Comparison of ENCODE assay signal across 38 cellular contexts in genomic region chr1:39791838-39792237, GRCh38. TPM values are rescaled to one million over a fixed set of nuclear protein-coding genes. Genes with fewer than 3 reads are reported as not detected.
DNase-seq lines count a peak whose midpoint lies in the region; ATAC-seq, FAIRE-seq and TF ChIP-seq lines count a peak whose summit lies in the region.
"Had no signal": no experiment of that assay in that cellular context is flagged by ENCODE, and none has a peak within 500 bp of the region (broad histone marks: within the 10 kb centered on the region; RNA-seq: fewer than 3 reads in every experiment).

No MANE protein-coding gene starts in this region.

- H3K9me3 ChIP-seq in A549: no peaks in the 10 kb centered on the region
- H3K9me3 ChIP-seq in HEK293 (ENCODE audit: control insufficient read depth, insufficient read depth, low read depth, low read length): no peaks in the 10 kb centered on the region
- no peaks in the 10 kb centered on the region for H3K9me3 ChIP-seq in kidney (ENCODE audit: control insufficient read depth in 1 of 2, low read length in 2 of 2)
- H3K9me3 ChIP-seq: BE2C; BLaER1; BLaER1 treated with 17β-estradiol and CSF1 and Interleukin-3, amounts not matched to agents 10 nM and 100 nM; Caco-2 had no signal

- POLR2A ChIA-PET in A549 (lab: Yijun Ruan, JAX) (no interaction called here), HEK293 (lab: Yijun Ruan, JAX) (no interaction called here)

- H3K4me1 ChIP-seq in A549: peaks cover 5% of the 10 kb centered on the region; the same call in 1 of the 3 replicates
- H3K4me1 ChIP-seq in HEK293 (ENCODE audit: control insufficient read depth, insufficient read depth, low read length): no peaks in the 10 kb centered on the region
- H3K4me1 ChIP-seq in kidney (ENCODE audit: control insufficient read depth in 1 of 2, insufficient read depth in 1 of 2, low read depth in 1 of 2, low read length in 2 of 2): peaks cover 0 to 2% of the 10 kb centered on the region in 2 donors
- H3K4me1 ChIP-seq: BE2C had no signal

- intact Hi-C loops in natural killer cell (cut with micrococcal nuclease) (no loop called here), kidney (cut with DNase I) (no loop called here)

- no peak for TF ChIP-seq RAD21 in A549 (conservative IDR thresholded peaks at IDR 0.05 in 1 of 2, IDR thresholded peaks at IDR 0.05 in 1 of 2)

- no peak overlapping the region for H3K9ac ChIP-seq in kidney (ENCODE audit: low read length in 2 of 2)
- H3K9ac ChIP-seq: BLaER1; BLaER1 treated with 17β-estradiol and CSF1 and Interleukin-3, amounts not matched to agents 10 nM and 100 nM had no signal

- H3K36me3 ChIP-seq in HEK293 (ENCODE audit: control insufficient read depth in 2 of 2, insufficient read depth in 1 of 2, low read length in 2 of 2) (no peaks in the 10 kb centered on the region), kidney (ENCODE audit: control insufficient read depth in 1 of 2, insufficient read depth in 2 of 2, low read length in 2 of 2) (no peaks in the 10 kb centered on the region)
- H3K36me3 ChIP-seq: BE2C; BLaER1; BLaER1 treated with 17β-estradiol and CSF1 and Interleukin-3, amounts not matched to agents 10 nM and 100 nM had no signal

- FAIRE-seq in A549 (lab: Jason Lieb, UNC): no peak
- FAIRE-seq in kidney (lab: Jason Lieb, UNC): no peak
- FAIRE-seq: A204.1, D721Med had no signal

- peaks cover 5 to 13% of the 10 kb centered on the region in 2 donors for H3K4me1 Mint-ChIP-seq in natural killer cell
- H3K4me1 Mint-ChIP-seq in natural killer cell treated with Interleukin-12 subunit alpha and Interleukin-12 subunit beta and Interleukin-15 and Interleukin-18, amount 100 ng/mL, for 72 hours (ENCODE audit: low read depth in 2 of 2): peaks cover 0 to 3% of the 10 kb centered on the region in 2 donors

- no peaks in the 10 kb centered on the region for H3K9me3 Mint-ChIP-seq in natural killer cell
- no peaks in the 10 kb centered on the region for H3K9me3 Mint-ChIP-seq in natural killer cell treated with Interleukin-12 subunit alpha and Interleukin-12 subunit beta and Interleukin-15 and Interleukin-18, amount 100 ng/mL, for 72 hours
- H3K9me3 Mint-ChIP-seq: CD4-positive, alpha-beta memory T cell; CD4-positive, alpha-beta T cell; CD4-positive, CD25-positive, alpha-beta regulatory T cell; CD8-positive, alpha-beta memory T cell; CD8-positive, alpha-beta T cell had no signal

- TF ChIP-seq CTCF in natural killer cell (IDR thresholded peaks at IDR 0.05) (no peak), A549 (IDR thresholded peaks at IDR 0.05) (no peak), HEK293 (tag by site-specific recombination; IDR thresholded peaks at IDR 0.05) (no peak), kidney (IDR thresholded peaks at IDR 0.05; ENCODE audit: borderline replicate concordance, extremely low read depth, insufficient read depth) (no peak)

- TF ChIP-seq EP300 in A549 (IDR thresholded peaks at IDR 0.05): no peak

- TF ChIP-seq POLR2A in A549 (IDR thresholded peaks at IDR 0.05; ENCODE audit: low read length): no peak

- H3K4me3 ChIP-seq in A549 (no peak overlapping the region), HEK293 (ENCODE audit: low read depth, low read length) (no peak overlapping the region), kidney (ENCODE audit: low read length in 2 of 2) (no peak overlapping the region)
- H3K4me3 ChIP-seq: BLaER1; BLaER1 treated with 17β-estradiol and CSF1 and Interleukin-3, amounts not matched to agents 10 nM and 100 nM had no signal

- H3K27ac ChIP-seq in A549 (no peak overlapping the region), HEK293 (ENCODE audit: extremely low read depth, low read depth, low read length) (no peak overlapping the region), kidney (ENCODE audit: low read depth in 2 of 2, low read length in 2 of 2) (no peak overlapping the region)
- H3K27ac ChIP-seq: 22Rv1; BLaER1; BLaER1 treated with 17β-estradiol and CSF1 and Interleukin-3, amounts not matched to agents 10 nM and 100 nM; C4-2B had no signal

- H3K36me3 Mint-ChIP-seq in natural killer cell: no peaks in the 10 kb centered on the region
- no peaks in the 10 kb centered on the region for H3K36me3 Mint-ChIP-seq in natural killer cell treated with Interleukin-12 subunit alpha and Interleukin-12 subunit beta and Interleukin-15 and Interleukin-18, amount 100 ng/mL, for 72 hours
- H3K36me3 Mint-ChIP-seq: CD4-positive, alpha-beta memory T cell; CD4-positive, CD25-positive, alpha-beta regulatory T cell; CD8-positive, alpha-beta memory T cell; CD8-positive, alpha-beta T cell had no signal

- no peak overlapping the region for H3K27ac Mint-ChIP-seq in natural killer cell
- no peak overlapping the region for H3K27ac Mint-ChIP-seq in natural killer cell treated with Interleukin-12 subunit alpha and Interleukin-12 subunit beta and Interleukin-15 and Interleukin-18, amount 100 ng/mL, for 72 hours
- H3K27ac Mint-ChIP-seq: CD4-positive, alpha-beta T cell; CD4-positive, CD25-positive, alpha-beta regulatory T cell; CD8-positive, alpha-beta T cell had no signal

- no peak for DNase-seq in natural killer cell
- DNase-seq in natural killer cell treated with Interleukin-12 subunit alpha and Interleukin-12 subunit beta and Interleukin-15 and Interleukin-18, amount 100 ng/mL, for 72 hours (ENCODE audit: low spot score): no peak
- DNase-seq in A549 (ENCODE audit: low read depth in 1 of 2, low spot score in 1 of 2): no peak
- DNase-seq in kidney: peak; percentile 36
- DNase-seq in NCI-H2029 treated with DMSO at 0.1 percent for 48 hours (lab: John Stamatoyannopoulos, UW): no peak
- DNase-seq: 8988T; ACHN; AML-193; BE2C; C1 segment of cervical spinal cord; Caco-2; Calu3; CD4-positive, alpha-beta memory T cell; CD4-positive, alpha-beta T cell; CD4-positive, CD25-positive, alpha-beta regulatory T cell; CD8-positive, alpha-beta memory T cell; CD8-positive, alpha-beta T cell; COR-L47; DMS 273 treated with DMSO at 0.1 percent for 48 hours; DMS153; DMS53; DMS79; DMS79 treated with DMSO at 0.1 percent for 48 hours; DND-41; EL had no signal

- H3K4me2 ChIP-seq in A549: no peak overlapping the region
- H3K4me2 ChIP-seq: BLaER1 had no signal

- CTCF ChIA-PET in A549 (lab: Yijun Ruan, JAX): interaction anchor here (0.6 kb wide), 1 partner anchor 9 kb away, joined by 3 read pairs; no protein-coding TSS in a partner anchor
- CTCF ChIA-PET in HEK293 (lab: Yijun Ruan, JAX): no interaction called here

- WGBS in A549 (ENCODE audit: missing lambda C conversion rate): 89% methylated on average over 2 of the region's 2 CpGs

- peak overlapping the region; percentile 28 for H3K4me3 Mint-ChIP-seq in natural killer cell
- H3K4me3 Mint-ChIP-seq in natural killer cell treated with Interleukin-12 subunit alpha and Interleukin-12 subunit beta and Interleukin-15 and Interleukin-18, amount 100 ng/mL, for 72 hours: no peak overlapping the region
- H3K4me3 Mint-ChIP-seq: B cell; CD4-positive, alpha-beta memory T cell; CD4-positive, alpha-beta T cell; CD8-positive, alpha-beta T cell had no signal

- ATAC-seq in natural killer cell (no peak), A549 (no peak), GM18861 (IDR thresholded peaks at IDR 0.05; ENCODE audit: unreplicated experiment) (no peak), HG02642 (IDR thresholded peaks at IDR 0.05; ENCODE audit: poor library complexity, unreplicated experiment) (no peak)
- ATAC-seq in natural killer cell treated with Interleukin-12 subunit alpha and Interleukin-12 subunit beta and Interleukin-15 and Interleukin-18, amount 100 ng/mL, for 72 hours: no peak
- ATAC-seq: CD8-positive, alpha-beta T cell had no signal

- H3K27me3 Mint-ChIP-seq in natural killer cell (ENCODE audit: low read depth in 2 of 2): no peaks in the 10 kb centered on the region
- H3K27me3 Mint-ChIP-seq in natural killer cell treated with Interleukin-12 subunit alpha and Interleukin-12 subunit beta and Interleukin-15 and Interleukin-18, amount 100 ng/mL, for 72 hours: no peaks in the 10 kb centered on the region

TF ChIP-seq in HEK293, 187 proteins besides CTCF, POLR2A, EP300 and RAD21 (continues in another document):
- TF ChIP-seq ZBTB8A (tag by site-specific recombination; IDR thresholded peaks at IDR 0.05): peak; percentile 34; the same call in 1 of the 2 replicates
- TF ChIP-seq ZNF292 (tag by site-specific recombination; IDR thresholded peaks at IDR 0.05; ENCODE audit: borderline replicate concordance, low read depth): 0 out of 2 replicates have a peak, but pooled peaks have one; percentile 18
- peak; percentile 51 for TF ChIP-seq ZNF623 (tag by site-specific recombination; IDR thresholded peaks at IDR 0.05)

RNA-seq across cellular contexts. Expression of gene BMP8B, which starts 3.2 kb away (rescaled TPM):
- total RNA-seq in natural killer cell (1 to 10 TPM; 2.8 to 4.3 (median 3.6) TPM), kidney (4.9 TPM)
- total RNA-seq in natural killer cell treated with Interleukin-12 subunit alpha and Interleukin-12 subunit beta and Interleukin-15 and Interleukin-18, amount 100 ng/mL, for 72 hours: 1 to 10 TPM in 1 of 2 donors, under 1 TPM in 1; 0.84 to 1.8 TPM
- polyA plus RNA-seq in A549 (2011; rRNA removed) (3.1 and 3.4 TPM in 2 replicates), A549 (2017; fragmentation: RNase III; extraction: RNeasy Plus Mini Kit Qiagen cat#74134 plus additional on column Dnase treatment) (2.3 to 2.7 TPM (median 2.5 TPM) in 3 replicates), kidney (ENCODE audit: insufficient read depth, low read depth, low replicate concordance) (0.34 TPM)
- polyA plus RNA-seq in A549 (2012; cell fraction: cytosol; rRNA removed): 3.2 and 4.2 TPM in 2 replicates
- polyA plus RNA-seq in A549 (2012; cell fraction: nucleus; rRNA removed): 3.1 and 4.1 TPM in 2 replicates
- 2.6 and 3.2 TPM in 2 replicates for polyA minus RNA-seq in A549 (2011; rRNA and poly(A)+ RNA removed)
- polyA plus RNA-seq: AG04450 had no signal

RNA-seq across cellular contexts. Expression of gene OXCT2, which starts 20.7 kb away (rescaled TPM):
- total RNA-seq in natural killer cell (1 to 10 TPM in 2 of 3 donors, under 1 TPM in 1; 0.42 to 2.2 (median 1.9) TPM), kidney (0.98 TPM)
- total RNA-seq in natural killer cell treated with Interleukin-12 subunit alpha and Interleukin-12 subunit beta and Interleukin-15 and Interleukin-18, amount 100 ng/mL, for 72 hours: under 1 TPM; 0.47 to 0.59 TPM
- polyA plus RNA-seq in A549 (2011; rRNA removed) (0.21 and 0.36 TPM in 2 replicates), A549 (2017; fragmentation: RNase III; extraction: RNeasy Plus Mini Kit Qiagen cat#74134 plus additional on column Dnase treatment) (0.23 to 0.41 TPM (median 0.33 TPM) in 3 replicates), kidney (ENCODE audit: insufficient read depth, low read depth, low replicate concordance) (0.32 TPM)
- polyA plus RNA-seq in A549 (2012; cell fraction: cytosol; rRNA removed): 0.52 and 0.67 TPM in 2 replicates
- polyA plus RNA-seq in A549 (2012; cell fraction: nucleus; rRNA removed): 2.1 and 3.1 TPM in 2 replicates
- polyA minus RNA-seq in A549 (2011; rRNA and poly(A)+ RNA removed): 0.70 and 1.0 TPM in 2 replicates
- total RNA-seq: A172; A673; CD4-positive, alpha-beta T cell; CD4-positive, CD25-positive, alpha-beta regulatory T cell had no signal
- polyA plus RNA-seq: CD4-positive, alpha-beta memory T cell; CD4-positive, CD25-positive, alpha-beta regulatory T cell; CD8-positive, alpha-beta memory T cell had no signal

RNA-seq across cellular contexts. Expression of gene PPIE, which starts 53.2 kb away (rescaled TPM):
- total RNA-seq in natural killer cell (10 to 100 TPM; 44.3 to 62.8 (median 59.8) TPM), kidney (58.6 TPM)
- total RNA-seq in natural killer cell treated with Interleukin-12 subunit alpha and Interleukin-12 subunit beta and Interleukin-15 and Interleukin-18, amount 100 ng/mL, for 72 hours: 10 to 100 TPM; 60.0 to 61.2 TPM
- polyA plus RNA-seq in A549 (2011; rRNA removed) (66.1 and 75.6 TPM in 2 replicates), A549 (2017; fragmentation: RNase III; extraction: RNeasy Plus Mini Kit Qiagen cat#74134 plus additional on column Dnase treatment) (45.7 to 46.7 TPM (median 46.6 TPM) in 3 replicates), kidney (ENCODE audit: insufficient read depth, low read depth, low replicate concordance) (52.0 TPM)
- 62.4 and 64.3 TPM in 2 replicates for polyA plus RNA-seq in A549 (2012; cell fraction: cytosol; rRNA removed)
- 47.8 and 51.1 TPM in 2 replicates for polyA plus RNA-seq in A549 (2012; cell fraction: nucleus; rRNA removed)
- polyA minus RNA-seq in A549 (2011; rRNA and poly(A)+ RNA removed): 26.0 and 31.9 TPM in 2 replicates
